Comparison of ENCODE assay signal across 8 cellular contexts in the genomic region with DNA sequence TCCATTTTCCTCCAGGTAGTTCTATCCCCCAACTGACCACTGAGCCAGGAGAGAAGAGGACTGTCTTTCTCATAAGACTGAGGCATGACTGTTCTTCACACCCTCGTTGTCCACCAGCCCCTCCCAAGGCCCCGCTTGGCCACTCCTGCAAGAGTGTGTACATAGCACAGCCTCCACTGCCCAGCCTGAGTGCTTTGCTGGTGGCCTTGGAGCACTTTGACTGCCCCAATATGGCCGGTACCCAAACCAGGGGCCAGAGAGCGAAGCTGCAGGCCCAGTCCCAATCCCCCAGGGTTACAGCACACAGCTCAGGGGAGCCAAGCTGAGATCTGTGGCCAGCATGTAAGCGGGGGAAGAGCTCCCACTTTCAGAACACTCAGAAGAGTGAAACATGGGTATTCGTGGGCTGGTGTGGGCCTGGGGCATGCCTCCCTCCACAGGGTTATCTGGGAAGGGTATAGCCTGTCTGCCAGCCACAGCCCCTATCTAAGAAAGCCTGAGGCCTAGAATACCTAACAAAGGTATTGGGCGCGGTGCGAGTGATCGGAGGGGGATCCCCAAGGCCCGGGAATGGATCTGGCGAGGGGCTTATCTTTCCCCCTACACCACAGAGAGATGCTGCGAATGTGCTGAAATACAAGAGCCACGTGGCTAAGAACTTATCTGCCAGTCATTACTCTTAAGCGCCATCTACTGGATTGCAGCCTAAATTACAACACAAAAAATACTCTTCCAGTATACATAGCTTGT.
DNase-seq lines count a peak whose midpoint lies in the region; ATAC-seq, FAIRE-seq and TF ChIP-seq lines count a peak whose summit lies in the region.

No MANE protein-coding gene starts in this region.

- H2AK5ac ChIP-seq in mesenchymal stem cell (ENCODE audit: low read length, severe bottlenecking): no peak overlapping the region

- no peak overlapping the region for H4K8ac ChIP-seq in mesenchymal stem cell (ENCODE audit: low read length)

- no peak overlapping the region for H2BK15ac ChIP-seq in mesenchymal stem cell (ENCODE audit: low read depth, poor library complexity, severe bottlenecking)

- no peak overlapping the region for H2BK12ac ChIP-seq in mesenchymal stem cell (ENCODE audit: low read length in 2 of 2)

- H3K18ac ChIP-seq in mesenchymal stem cell (ENCODE audit: low read depth in 1 of 2, low read length in 2 of 2): no peak overlapping the region

- H3K27me3 ChIP-seq in BJ (ENCODE audit: control insufficient read depth, insufficient read depth, low read length) (no peaks in the 10 kb centered on the region), mesenchymal stem cell (ENCODE audit: control insufficient read depth in 1 of 2, insufficient read depth in 1 of 2, low read length in 2 of 2) (no peaks in the 10 kb centered on the region)

- H3K4ac ChIP-seq in mesenchymal stem cell (ENCODE audit: low read depth in 1 of 2, low read length in 2 of 2): peak overlapping the region in 1 of 2 experiments; percentile 17

- no peak overlapping the region for H3K4me2 ChIP-seq in mesenchymal stem cell (ENCODE audit: low read length, poor library complexity, severe bottlenecking)

- H4K91ac ChIP-seq in mesenchymal stem cell (ENCODE audit: low read length): no peak overlapping the region

- peak; percentile 85 for ATAC-seq in HG02840 (IDR thresholded peaks at IDR 0.05; ENCODE audit: low FRiP score, unreplicated experiment)

- H3K9me3 ChIP-seq in mesenchymal stem cell (ENCODE audit: control insufficient read depth, low read length): peaks cover 3% of the 10 kb centered on the region

- H3K36me3 ChIP-seq in BJ (ENCODE audit: control insufficient read depth, insufficient read depth, low read length): no peaks in the 10 kb centered on the region
- no peaks in the 10 kb centered on the region for H3K36me3 ChIP-seq in mesenchymal stem cell (ENCODE audit: control insufficient read depth in 1 of 2, insufficient read depth in 2 of 2, low read depth in 1 of 2, low read length in 2 of 2)

- H3K27ac ChIP-seq in mesenchymal stem cell (ENCODE audit: low read length, poor library complexity, severe bottlenecking): no peak overlapping the region

- CTCF ChIA-PET in BJ (lab: Yijun Ruan, JAX): interaction anchor here (0.6 to 2.1 kb wide), 6 partner anchors 8 to 426 kb away, joined by 3 to 14 read pairs (median 4); no protein-coding TSS in a partner anchor

- no peaks in the 10 kb centered on the region for H3K4me1 ChIP-seq in mesenchymal stem cell (ENCODE audit: control insufficient read depth, insufficient read depth, low read depth, low read length)

- H3K4me3 ChIP-seq in BJ (ENCODE audit: low read depth, low read length) (no peak overlapping the region), mesenchymal stem cell (ENCODE audit: insufficient read depth in 1 of 2, low read depth in 1 of 2, low read length in 2 of 2) (no peak overlapping the region)

- H2AFZ ChIP-seq in mesenchymal stem cell (ENCODE audit: low read depth, low read length): no peak overlapping the region

- H3K14ac ChIP-seq in mesenchymal stem cell (ENCODE audit: low read length in 2 of 2): no peak overlapping the region

- TF ChIP-seq POLR2A in GM12892 (IDR thresholded peaks at IDR 0.05; ENCODE audit: low read depth, low read length): no peak

- no peak overlapping the region for H2BK120ac ChIP-seq in mesenchymal stem cell (ENCODE audit: low read depth, low read length)

- H2BK5ac ChIP-seq in mesenchymal stem cell (ENCODE audit: low read depth, low read length, poor library complexity, severe bottlenecking): no peak overlapping the region

- no peaks in the 10 kb centered on the region for H3K79me1 ChIP-seq in mesenchymal stem cell (replicated peaks; ENCODE audit: low read length, poor library complexity, severe bottlenecking)

- 74% methylated on average over 15 of the region's 15 CpGs for WGBS in mesenchymal stem cell

- H3K9ac ChIP-seq in mesenchymal stem cell (ENCODE audit: low read length): no peak overlapping the region

- POLR2A ChIA-PET in BJ (lab: Charles Lee): no interaction called here

- peak; percentile 48 for TF ChIP-seq CTCF in BJ (IDR thresholded peaks at IDR 0.05; ENCODE audit: insufficient read depth, low read depth, low read length)

- peak; percentile 24 for FAIRE-seq in GM12892 (lab: Jason Lieb, UNC)

- no peak overlapping the region for H3K23ac ChIP-seq in mesenchymal stem cell (ENCODE audit: low read length in 2 of 2)

- DNase-seq in BJ (ENCODE audit: low read depth) (no peak), GM12892 (ENCODE audit: insufficient read length) (no peak), NCI-H460 (ENCODE audit: extremely low read depth, low read depth) (peak; percentile 43), astrocyte of the hippocampus (ENCODE audit: low read depth, low spot score) (peak; percentile 23), mesenchymal stem cell (peak; percentile 31), NCI-H2227 (lab: John Stamatoyannopoulos, UW; ENCODE audit: unreplicated experiment) (no peak)
- DNase-seq in effector CD4-positive, alpha-beta T cell: no peak

Comparison
In these comparisons a context has a peak if more than half of its experiments do, and no peak if none do; other contexts are left out.
1. DNase-seq: peak in NCI-H460 (single experiment), astrocyte of the hippocampus (single experiment) and mesenchymal stem cell (single experiment); none in BJ (single experiment), GM12892 (single experiment), NCI-H2227 (single experiment) and effector CD4-positive, alpha-beta T cell (single experiment).